ENCODE assay signal across 8 cellular contexts in genomic region chr4:121252224-121252806, GRCh38.
DNase-seq lines count a peak whose midpoint lies in the region; ATAC-seq and FAIRE-seq lines count a peak whose summit lies in the region.

No MANE protein-coding gene starts in this region.

- H3K9me3 Mint-ChIP-seq in activated CD4-positive, alpha-beta T cell treated with anti-CD3 and anti-CD28 coated beads, Interleukin-2, amount 10 ng/mL, durations not matched to agents 7 days and 5 days = peaks cover 3% of the 10 kb centered on the region

- peaks cover 1% of the 10 kb centered on the region for H3K36me3 Mint-ChIP-seq in activated CD4-positive, alpha-beta T cell treated with anti-CD3 and anti-CD28 coated beads, Interleukin-2, amount 10 ng/mL, durations not matched to agents 7 days and 5 days (ENCODE audit: low read depth)

- H3K4me3 Mint-ChIP-seq in activated CD4-positive, alpha-beta T cell treated with anti-CD3 and anti-CD28 coated beads, Interleukin-2, amount 10 ng/mL, durations not matched to agents 7 days and 5 days = no peak overlapping the region

- H3K27me3 Mint-ChIP-seq in activated CD4-positive, alpha-beta T cell treated with anti-CD3 and anti-CD28 coated beads, Interleukin-2, amount 10 ng/mL, durations not matched to agents 7 days and 5 days = peaks cover 3% of the 10 kb centered on the region

- peak; percentile 63 for FAIRE-seq in G401.6 (lab: Jason Lieb, UNC)

- H3K4me1 Mint-ChIP-seq in activated CD4-positive, alpha-beta T cell treated with anti-CD3 and anti-CD28 coated beads, Interleukin-2, amount 10 ng/mL, durations not matched to agents 7 days and 5 days = peaks cover 50% of the 10 kb centered on the region

- POLR2A ChIA-PET in activated CD4-positive, alpha-beta T cell treated with anti-CD3 and anti-CD28 coated beads, Interleukin-2, amount 10 ng/mL, durations not matched to agents 7 days and 5 days (lab: Charles Lee) = no interaction called here

- ATAC-seq in HG02588 (IDR thresholded peaks at IDR 0.05; ENCODE audit: unreplicated experiment) (peak; percentile 35), GM18519 (IDR thresholded peaks at IDR 0.05; ENCODE audit: low FRiP score, unreplicated experiment) (no peak)

- CTCF ChIA-PET in activated CD4-positive, alpha-beta T cell treated with anti-CD3 and anti-CD28 coated beads, Interleukin-2, amount 10 ng/mL, durations not matched to agents 7 days and 5 days (lab: Charles Lee) = interaction anchor here (0.5 to 1.5 kb wide), 4 partner anchors 9 to 1346 kb away, joined by 3 to 7 read pairs (median 3); no protein-coding TSS in a partner anchor

- peak; percentile 26 for DNase-seq in NCI-H226
- DNase-seq in activated CD4-positive, alpha-beta T cell treated with anti-CD3 and anti-CD28 coated beads, Interleukin-2, amount 10 ng/mL, durations not matched to agents 7 days and 5 days = peak; percentile 60
- DNase-seq in effector CD4-positive, alpha-beta T cell = peak; percentile 49
- DNase-seq in lung microvascular endothelial cell (ENCODE audit: low read depth in 2 of 2) = peak; percentile 72 to 75
- DNase-seq in stimulated activated CD8-positive, alpha-beta memory T cell treated with anti-CD3 and anti-CD28 coated beads, Interleukin-2, amount 100 ng/mL, for 48 hours (ENCODE audit: low read depth in 2 of 2) = peak; percentile 33 to 43

- H3K27ac Mint-ChIP-seq in activated CD4-positive, alpha-beta T cell treated with anti-CD3 and anti-CD28 coated beads, Interleukin-2, amount 10 ng/mL, durations not matched to agents 7 days and 5 days = no peak overlapping the region
